In genomic region chr20:44018684-44019637, GRCh38 we compare ENCODE assay signal across 10 cellular contexts.
DNase-seq lines count a peak whose midpoint lies in the region; ATAC-seq, FAIRE-seq and TF ChIP-seq lines count a peak whose summit lies in the region.
"Had no signal": no experiment of that assay in that cellular context is flagged by ENCODE, and none has a peak within 500 bp of the region (broad histone marks: within the 10 kb centered on the region; RNA-seq: fewer than 3 reads in every experiment).

No MANE protein-coding gene starts in this region.

- H3K4me3 ChIP-seq in coronary artery = no peak overlapping the region
- H3K4me3 ChIP-seq: suprapubic skin had no signal

- DNase-seq in NCI-H2029 treated with DMSO at 0.1 percent for 48 hours (lab: John Stamatoyannopoulos, UW) = peak; percentile 77
- no peak for DNase-seq in NCI-H2029 (lab: John Stamatoyannopoulos, UW)
- peak; percentile 75 for DNase-seq in NCI-H345 treated with DMSO at 0.1 percent for 48 hours (lab: John Stamatoyannopoulos, UW; ENCODE audit: unreplicated experiment)
- DNase-seq in coronary artery (ENCODE audit: low spot score) = peak; percentile 59
- peak; percentile 47 for DNase-seq in sciatic nerve (ENCODE audit: low spot score)
- no peak for DNase-seq in NCI-H1105 treated with DMSO at 0.1 percent for 48 hours (lab: John Stamatoyannopoulos, UW)
- DNase-seq in D721Med (ENCODE audit: insufficient read length, low spot score) = no peak
- no peak for DNase-seq in kidney tubule cell (ENCODE audit: low spot score)
- DNase-seq: erythroblast had no signal

- intact Hi-C loops in sciatic nerve (cut with DNase I) = no loop called here

- ATAC-seq in sciatic nerve = no peak

- H3K27ac ChIP-seq in coronary artery = peak overlapping the region in 1 of 2 donors; percentile 25
- H3K27ac ChIP-seq: suprapubic skin had no signal

- TF ChIP-seq CTCF in coronary artery (IDR thresholded peaks at IDR 0.05) (no peak), D721Med (IDR thresholded peaks at IDR 0.05; ENCODE audit: insufficient read depth, missing control alignments) (no peak)

- no peak for FAIRE-seq in D721Med (lab: Jason Lieb, UNC)

Comparison
In these comparisons a context has a peak if more than half of its experiments do, and no peak if none do; other contexts are left out.
1. DNase-seq: peak in NCI-H2029 treated with DMSO at 0.1 percent for 48 hours (single experiment), NCI-H345 treated with DMSO at 0.1 percent for 48 hours (single experiment), coronary artery (single experiment) and sciatic nerve (single experiment); none in NCI-H2029 (single experiment), NCI-H1105 treated with DMSO at 0.1 percent for 48 hours (single experiment), D721Med (single experiment) and kidney tubule cell (single experiment).